35 cellular contexts compared by ENCODE assay signal in genomic region chr5:31536873-31537272, GRCh38.
"Had no signal": no experiment of that assay in that cellular context is flagged by ENCODE, and none has a peak within 500 bp of the region (broad histone marks: within the 10 kb centered on the region; RNA-seq: fewer than 3 reads in every experiment).

No MANE protein-coding gene starts in this region.

- DNase-seq: activated CD4-positive, alpha-beta T cell treated with anti-CD3 and anti-CD28 coated beads, Interleukin-2, amount 10 ng/mL, durations not matched to agents 24 days and 14 days; activated CD4-positive, alpha-beta T cell treated with anti-CD3 and anti-CD28 coated beads, Interleukin-2, amount 50 U/mL, for 4 hours; activated CD8-positive, alpha-beta memory T cell treated with anti-CD3 and anti-CD28 coated beads, Interleukin-2, amount 50 U/mL, for 4 hours; activated CD8-positive, alpha-beta T cell treated with anti-CD3 and anti-CD28 coated beads, Interleukin-2, amount 10 ng/mL, durations not matched to agents 7 days and 5 days; activated gamma-delta T cell; activated naive CD4-positive, alpha-beta T cell treated with Interleukin-2 at 50 U/mL for 16 hours; anterior cingulate cortex; brain microvascular endothelial cell; central memory CD4-positive, alpha-beta T cell; Kasumi-1; KG1; MM.1S; NCI-H1092 treated with DMSO at 0.1 percent for 48 hours; NCI-H1417; NCI-H146; NCI-H187; NCI-H2029 treated with DMSO at 0.1 percent for 48 hours; NCI-H2107; NCI-H2171; NCI-H510A; NCI-H526; NCI-H748 treated with DMSO at 0.1 percent for 48 hours; NK-92 treated with Interleukin-12 subunit alpha and Interleukin-12 subunit beta, amount 100 ng/mL, for 24 hours; PC-3; Peyer's patch; RPMI8226; SHP77 treated with DMSO at 0.1 percent for 48 hours; SK-N-SH had no signal

- H3K27ac ChIP-seq: brain microvascular endothelial cell, Peyer's patch, SJSA1 had no signal

- H3K4me3 ChIP-seq: Peyer's patch, SJSA1 had no signal

- H3K27ac Mint-ChIP-seq: activated CD4-positive, alpha-beta T cell treated with anti-CD3 and anti-CD28 coated beads, Interleukin-2, amount 10 ng/mL, durations not matched to agents 24 days and 14 days; activated CD8-positive, alpha-beta T cell treated with anti-CD3 and anti-CD28 coated beads, Interleukin-2, amount 10 ng/mL, durations not matched to agents 7 days and 5 days; activated T-helper 2 cell treated with anti-CD3 and anti-CD28 coated beads, Interferon-gamma antibody, Interleukin-2, Interleukin-4, amounts not matched to agents 10 μg/mL and 5 μg/mL and 100 μg/mL, durations not matched to agents 14 hours and 24 hours and 36 hours; T-helper 1 cell treated with Interleukin-12 subunit alpha and Interleukin-12 subunit beta and Interleukin-4 antibody, amounts not matched to agents 30 μg/mL and 1 μg/mL, for 36 hours; T-helper 2 cell treated with Interferon-gamma antibody and Interleukin-4, amounts not matched to agents 5 μg/mL and 100 μg/mL, for 36 hours had no signal

- H3K4me2 ChIP-seq: SK-N-SH had no signal

- H3K27me3 Mint-ChIP-seq: activated CD4-positive, alpha-beta T cell treated with anti-CD3 and anti-CD28 coated beads, Interleukin-2, amount 10 ng/mL, durations not matched to agents 24 days and 14 days; activated naive CD4-positive, alpha-beta T cell treated with anti-CD3 and anti-CD28 coated beads, Interleukin-2, amount 50 U/mL, for 24 hours; IgD-negative memory B cell had no signal

- H3K9me3 Mint-ChIP-seq: activated CD4-positive, alpha-beta T cell treated with anti-CD3 and anti-CD28 coated beads, Interleukin-2, amount 10 ng/mL, durations not matched to agents 24 days and 14 days; activated naive CD4-positive, alpha-beta T cell treated with anti-CD3 and anti-CD28 coated beads, Interleukin-2, amount 50 U/mL, for 24 hours; activated T-helper 2 cell treated with anti-CD3 and anti-CD28 coated beads, Interferon-gamma antibody, Interleukin-2, Interleukin-4, amounts not matched to agents 10 μg/mL and 5 μg/mL and 100 μg/mL, durations not matched to agents 14 hours and 24 hours and 36 hours; IgD-negative memory B cell; T-helper 1 cell treated with Interleukin-12 subunit alpha and Interleukin-12 subunit beta and Interleukin-4 antibody, amounts not matched to agents 30 μg/mL and 1 μg/mL, for 36 hours; T-helper 2 cell treated with Interferon-gamma antibody and Interleukin-4, amounts not matched to agents 5 μg/mL and 100 μg/mL, for 36 hours had no signal

- ATAC-seq: activated CD8-positive, alpha-beta T cell treated with anti-CD3 and anti-CD28 coated beads, Interleukin-2, amount 10 ng/mL, durations not matched to agents 7 days and 5 days; PC-3 had no signal

- H3K27me3 ChIP-seq: brain microvascular endothelial cell, Peyer's patch, SJSA1 had no signal

- H3K4me3 Mint-ChIP-seq: activated CD4-positive, alpha-beta T cell treated with anti-CD3 and anti-CD28 coated beads, Interleukin-2, amount 10 ng/mL, durations not matched to agents 24 days and 14 days; activated CD8-positive, alpha-beta T cell treated with anti-CD3 and anti-CD28 coated beads, Interleukin-2, amount 10 ng/mL, durations not matched to agents 7 days and 5 days; activated naive CD4-positive, alpha-beta T cell treated with anti-CD3 and anti-CD28 coated beads, Interleukin-2, amount 50 U/mL, for 24 hours; IgD-negative memory B cell; T-helper 1 cell treated with Interleukin-12 subunit alpha and Interleukin-12 subunit beta and Interleukin-4 antibody, amounts not matched to agents 30 μg/mL and 1 μg/mL, for 36 hours; T-helper 2 cell treated with Interferon-gamma antibody and Interleukin-4, amounts not matched to agents 5 μg/mL and 100 μg/mL, for 36 hours had no signal

- H3K36me3 Mint-ChIP-seq: IgD-negative memory B cell had no signal

- H3K9ac ChIP-seq: SK-N-SH had no signal

- FAIRE-seq: TTC549 had no signal

- H3K9me3 ChIP-seq: Peyer's patch, SJSA1, SK-N-SH had no signal
